8 cellular contexts compared by ENCODE assay signal in the genomic region with DNA sequence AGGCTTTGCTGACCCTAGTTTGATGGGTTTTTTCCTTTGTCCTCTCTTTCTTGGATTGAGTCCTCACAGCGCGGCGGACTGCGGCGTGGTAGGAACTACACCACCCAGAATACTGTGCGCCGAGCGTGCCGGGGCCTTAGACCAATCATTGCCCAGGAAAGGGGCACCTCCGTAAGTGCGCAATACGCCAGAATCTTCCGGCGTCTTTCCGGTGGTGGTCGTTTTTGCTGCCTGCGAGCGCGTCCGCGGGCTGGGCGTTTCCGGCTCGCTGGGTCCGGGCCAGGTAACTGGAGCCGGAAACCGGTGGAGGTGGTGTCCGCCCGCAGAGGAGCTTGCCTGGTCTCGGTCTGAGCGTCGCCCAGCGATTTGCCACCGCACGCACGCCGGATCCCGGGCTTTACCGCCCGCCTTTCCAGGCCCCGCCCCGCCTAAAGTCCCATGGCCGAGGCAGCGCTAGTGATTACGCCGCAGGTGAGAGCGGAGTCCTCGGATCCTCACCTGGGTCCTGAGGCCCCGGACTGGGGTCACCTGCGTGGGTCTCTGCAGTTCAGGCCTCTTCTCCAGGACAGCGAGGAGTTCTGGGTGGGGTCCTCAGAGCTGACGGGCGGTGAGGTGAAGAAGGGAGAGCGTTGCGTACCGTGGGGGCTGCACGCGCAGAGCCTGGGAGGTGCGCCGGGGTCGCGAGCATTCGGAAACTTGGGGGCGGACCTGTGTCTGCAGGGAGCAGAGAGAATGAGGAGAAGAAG. TPM values are rescaled to one million over a fixed set of nuclear protein-coding genes. Genes with fewer than 3 reads are reported as not detected.
DNase-seq lines count a peak whose midpoint lies in the region; ATAC-seq and TF ChIP-seq lines count a peak whose summit lies in the region.

Gene ZNF549 (plus strand): TSS at position 221 of the 746 bp plus-strand sequence. CDS start 218 bp downstream, at position 439.

- H3K4me1 ChIP-seq in right atrium auricular region: peaks cover 0 to 21% of the 10 kb centered on the region in 2 donors
- peaks cover 9% of the 10 kb centered on the region for H3K4me1 ChIP-seq in upper lobe of right lung

- H3K36me3 Mint-ChIP-seq in T-cell (peaks cover 37% of the 10 kb centered on the region), progenitor cell of endocrine pancreas (ENCODE audit: insufficient read depth) (peaks cover 40% of the 10 kb centered on the region)

- H3K4me1 Mint-ChIP-seq in T-cell (peaks cover 20 to 31% (median 27%) of the 10 kb centered on the region in 3 donors), progenitor cell of endocrine pancreas (ENCODE audit: low read depth) (peaks cover 14% of the 10 kb centered on the region)

- peak within 1 kb of the TSS; percentile 68 to 75 for H3K27ac ChIP-seq in right atrium auricular region
- H3K27ac ChIP-seq in upper lobe of right lung: peak within 1 kb of the TSS; percentile 80

- ATAC-seq in HG02588 (IDR thresholded peaks at IDR 0.05; ENCODE audit: unreplicated experiment) (peak; percentile 96), T-cell (replicated peaks in 1 of 4) (peak; percentile 99 to 100 (median 99)), upper lobe of right lung (peak; percentile 100)

- DNase-seq in NCI-H128 (lab: John Stamatoyannopoulos, UW; ENCODE audit: unreplicated experiment) (peak; percentile 89), T-cell (peak; percentile 76 to 91 (median 85)), amniotic stem cell (lab: John Stamatoyannopoulos, UW) (peak; percentile 89), right atrium auricular region (ENCODE audit: low spot score) (peak; percentile 93), progenitor cell of endocrine pancreas (ENCODE audit: low spot score, unreplicated experiment) (peak; percentile 80), upper lobe of right lung (peak; percentile 91)

- peak within 1 kb of the TSS; percentile 89 to 91 for H3K27ac Mint-ChIP-seq in T-cell
- H3K27ac Mint-ChIP-seq in progenitor cell of endocrine pancreas: peak within 1 kb of the TSS; percentile 99

- H3K27me3 ChIP-seq in right atrium auricular region: no peaks in the 10 kb centered on the region
- no peaks in the 10 kb centered on the region for H3K27me3 ChIP-seq in upper lobe of right lung

- H3K9me3 Mint-ChIP-seq in T-cell (peaks cover 19 to 57% (median 41%) of the 10 kb centered on the region in 3 donors), progenitor cell of endocrine pancreas (ENCODE audit: low read depth) (peaks cover 43% of the 10 kb centered on the region)

- POLR2A ChIA-PET in T-cell (lab: Charles Lee): no interaction called here

- H3K4me3 ChIP-seq in GM08714 (ENCODE audit: low read length) (peak within 1 kb of the TSS; percentile 89), right atrium auricular region (peak within 1 kb of the TSS; percentile 78 to 90), upper lobe of right lung (peak within 1 kb of the TSS; percentile 89)

- CTCF ChIA-PET in T-cell (lab: Charles Lee): no interaction called here

- H3K4me3 Mint-ChIP-seq in T-cell: peak within 1 kb of the TSS; percentile 97 to 99 (median 98)
- peak within 1 kb of the TSS; percentile 100 for H3K4me3 Mint-ChIP-seq in progenitor cell of endocrine pancreas (ENCODE audit: low read depth)

- H3K9me3 ChIP-seq in right atrium auricular region (peaks cover 0 to 21% of the 10 kb centered on the region in 2 donors), upper lobe of right lung (peaks cover 5% of the 10 kb centered on the region)

- TF ChIP-seq CTCF in right atrium auricular region (IDR thresholded peaks at IDR 0.05) (no peak), progenitor cell of endocrine pancreas (IDR thresholded peaks at IDR 0.05; ENCODE audit: unreplicated experiment) (no peak), upper lobe of right lung (IDR thresholded peaks at IDR 0.05) (no peak)

- H3K36me3 ChIP-seq in right atrium auricular region (peaks cover 13% of the 10 kb centered on the region), upper lobe of right lung (peaks cover 17% of the 10 kb centered on the region)

- intact Hi-C loops in upper lobe of right lung (cut with DNase I): no loop called here

- H3K27me3 Mint-ChIP-seq in T-cell (no peaks in the 10 kb centered on the region), progenitor cell of endocrine pancreas (no peaks in the 10 kb centered on the region)

RNA-seq across cellular contexts. Expression of gene ZNF549, which starts in this region (rescaled TPM):
- total RNA-seq in T-cell (10 to 100 TPM in 4 of 5 donors, 1 to 10 TPM in 1; 9.0 to 17.4 (median 16.0) TPM), right atrium auricular region (1 to 10 TPM; 2.2 to 4.1 TPM), progenitor cell of endocrine pancreas (11.5 and 11.6 TPM in 2 replicates), upper lobe of right lung (6.4 TPM)

Comparison
In these comparisons a context has a peak if more than half of its experiments do, and no peak if none do; other contexts are left out.
1. Peak in every context shown above with its lines: DNase-seq, ATAC-seq, H3K4me3 ChIP-seq and H3K27ac ChIP-seq.